ENCODE assay signal across 24 cellular contexts in genomic region chr18:58207520-58208152, GRCh38.
A peak's percentile ranks its signal among the peaks of the same experiment; 100 is the strongest.
DNase-seq lines count a peak whose midpoint lies in the region; ATAC-seq, FAIRE-seq and TF ChIP-seq lines count a peak whose summit lies in the region.
"Had no signal": no experiment of that assay in that cellular context is flagged by ENCODE, and none has a peak within 500 bp of the region (broad histone marks: within the 10 kb centered on the region; RNA-seq: fewer than 3 reads in every experiment).

No MANE protein-coding gene starts in this region.

- peaks cover 5% of the 10 kb centered on the region for H3K27me3 Mint-ChIP-seq in glutamatergic neuron (ENCODE audit: unreplicated experiment)
- H3K27me3 Mint-ChIP-seq: activated naive CD8-positive, alpha-beta T cell treated with anti-CD3 and anti-CD28 coated beads for 36 hours had no signal

- peak overlapping the region; percentile 28 for H3K27ac Mint-ChIP-seq in glutamatergic neuron (ENCODE audit: unreplicated experiment)
- H3K27ac Mint-ChIP-seq: activated naive CD8-positive, alpha-beta T cell treated with anti-CD3 and anti-CD28 coated beads for 36 hours; activated T-helper 2 cell treated with anti-CD3 and anti-CD28 coated beads, Interferon-gamma antibody, Interleukin-2, Interleukin-4, amounts not matched to agents 10 μg/mL and 5 μg/mL and 100 μg/mL, durations not matched to agents 14 hours and 24 hours and 36 hours; immature natural killer cell; natural killer cell treated with Interleukin-12 subunit alpha and Interleukin-12 subunit beta and Interleukin-15 and Interleukin-18, amount 100 ng/mL, for 72 hours had no signal

- ATAC-seq in A549, result no peak
- no peak for ATAC-seq in HCT116
- ATAC-seq in gastrocnemius medialis, result peak; percentile 36 to 49
- no peak for ATAC-seq in GM18858 (IDR thresholded peaks at IDR 0.05; ENCODE audit: unreplicated experiment)
- ATAC-seq: natural killer cell treated with Interleukin-12 subunit alpha and Interleukin-12 subunit beta and Interleukin-15 and Interleukin-18, amount 100 ng/mL, for 72 hours; upper lobe of right lung had no signal

- H3K4me1 ChIP-seq in A549 (peaks cover 28% of the 10 kb centered on the region), HCT116 (ENCODE audit: control insufficient read depth in 1 of 2, insufficient read depth in 2 of 2, low read length in 2 of 2) (peaks cover 21 to 25% of the 10 kb centered on the region in 2 experiments), gastrocnemius medialis (peaks cover 16 to 19% of the 10 kb centered on the region in 2 donors)
- H3K4me1 ChIP-seq: ascending aorta had no signal

- H3K4me3 ChIP-seq in A549, result no peak overlapping the region
- no peak overlapping the region for H3K4me3 ChIP-seq in HCT116 (replicated peaks in 1 of 2; ENCODE audit: low read depth in 1 of 2, low read length in 2 of 2)
- no peak overlapping the region for H3K4me3 ChIP-seq in gastrocnemius medialis
- H3K4me3 ChIP-seq: ascending aorta, hepatocyte, ovary, upper lobe of right lung had no signal

- no peak for TF ChIP-seq POLR2A in A549 (IDR thresholded peaks at IDR 0.05; ENCODE audit: low read length)
- TF ChIP-seq POLR2A in HCT116 (IDR thresholded peaks at IDR 0.05; ENCODE audit: borderline replicate concordance, extremely low read depth, insufficient read depth, insufficient read length), result no peak
- no peak for TF ChIP-seq POLR2A in gastrocnemius medialis (IDR thresholded peaks at IDR 0.05)

- in situ Hi-C loops in gastrocnemius medialis (cut with MboI; ENCODE audit: low sequenced_read_pairs in 4 of 4), result loop anchor here in 1 of 4 donors (25.0 kb wide), 1 partner anchor 280 kb away; no protein-coding TSS in a partner anchor

- peaks cover 4% of the 10 kb centered on the region for H3K9me3 Mint-ChIP-seq in glutamatergic neuron (ENCODE audit: unreplicated experiment)
- H3K9me3 Mint-ChIP-seq: activated naive CD8-positive, alpha-beta T cell treated with anti-CD3 and anti-CD28 coated beads for 36 hours; activated T-helper 2 cell treated with anti-CD3 and anti-CD28 coated beads, Interferon-gamma antibody, Interleukin-2, Interleukin-4, amounts not matched to agents 10 μg/mL and 5 μg/mL and 100 μg/mL, durations not matched to agents 14 hours and 24 hours and 36 hours; immature natural killer cell; natural killer cell treated with Interleukin-12 subunit alpha and Interleukin-12 subunit beta and Interleukin-15 and Interleukin-18, amount 100 ng/mL, for 72 hours had no signal

- intact Hi-C loops in HCT116 (cut with micrococcal nuclease) (no loop called here), gastrocnemius medialis (cut with DNase I; ENCODE audit: low total_unique reads) (no loop called here)

- no peak for TF ChIP-seq RAD21 in A549 (conservative IDR thresholded peaks at IDR 0.05 in 1 of 2, IDR thresholded peaks at IDR 0.05 in 1 of 2)
- TF ChIP-seq RAD21 in HCT116 (IDR thresholded peaks at IDR 0.05; ENCODE audit: low read depth), result no peak

- H3K36me3 Mint-ChIP-seq in glutamatergic neuron (ENCODE audit: unreplicated experiment), result no peaks in the 10 kb centered on the region
- H3K36me3 Mint-ChIP-seq: activated naive CD8-positive, alpha-beta T cell treated with anti-CD3 and anti-CD28 coated beads for 36 hours; CD14-positive monocyte; immature natural killer cell; natural killer cell treated with Interleukin-12 subunit alpha and Interleukin-12 subunit beta and Interleukin-15 and Interleukin-18, amount 100 ng/mL, for 72 hours had no signal

- H3K4me2 ChIP-seq in A549 (peak overlapping the region; percentile 56; the same call in 1 of the 3 replicates), HCT116 (ENCODE audit: low read length) (peak overlapping the region; percentile 37; the same call in 1 of the 2 replicates)
- H3K4me2 ChIP-seq: hepatocyte had no signal

- H3K9me2 ChIP-seq in HCT116 (ENCODE audit: insufficient read depth), result no peaks in the 10 kb centered on the region

- RAD21 ChIA-PET in HCT116 (lab: Charles Lee; ENCODE audit: low non-redundant PET in 1 of 2, low total read pairs in 2 of 2, uncharacterized antibody in 2 of 2, unreplicated experiment in 2 of 2), result no interaction called here

- no peak for TF ChIP-seq EP300 in A549 (IDR thresholded peaks at IDR 0.05)

- H3K9ac ChIP-seq in HCT116 (ENCODE audit: low read length), result no peak overlapping the region

- H3K27ac ChIP-seq in A549 (no peak overlapping the region), HCT116 (ENCODE audit: low read depth, low read length) (no peak overlapping the region; the same call in 1 of the 2 replicates), gastrocnemius medialis (peak overlapping the region; percentile 33 to 76 (median 72))
- H3K27ac ChIP-seq: ascending aorta, hepatocyte, HL-60, ovary had no signal

- no peak overlapping the region for H3K4me3 Mint-ChIP-seq in glutamatergic neuron (ENCODE audit: unreplicated experiment)
- H3K4me3 Mint-ChIP-seq: activated naive CD8-positive, alpha-beta T cell treated with anti-CD3 and anti-CD28 coated beads for 36 hours; immature natural killer cell; natural killer cell treated with Interleukin-12 subunit alpha and Interleukin-12 subunit beta and Interleukin-15 and Interleukin-18, amount 100 ng/mL, for 72 hours had no signal

- no peak for DNase-seq in A549 (ENCODE audit: low read depth in 1 of 2, low spot score in 1 of 2)
- DNase-seq in HCT116 (ENCODE audit: low read depth, low spot score), result no peak
- DNase-seq in glutamatergic neuron, result no peak
- no peak for DNase-seq in gastrocnemius medialis
- DNase-seq in GOT3 (lab: John Stamatoyannopoulos, UW), result no peak
- DNase-seq in activated gamma-delta T cell treated with Interleukin-2 at 50 U/mL for 16 hours, result no peak
- DNase-seq in NCI-H1930 (lab: John Stamatoyannopoulos, UW), result no peak
- DNase-seq: activated CD4-positive, alpha-beta T cell treated with anti-CD3 and anti-CD28 coated beads, Interleukin-2, amount 50 U/mL, for 48 hours; activated CD8-positive, alpha-beta memory T cell treated with anti-CD3 and anti-CD28 coated beads, Interleukin-2, amount 50 U/mL, for 48 hours; activated naive CD8-positive, alpha-beta T cell treated with anti-CD3 and anti-CD28 coated beads for 36 hours; immature natural killer cell; NCI-H1092; NCI-H2029; ovary; SW 1271; T1000; upper lobe of right lung had no signal

- no TSS peak for BruUV-seq in HCT116 (replicated peaks; lab: Mats Ljungman, UMichigan)

- 86% methylated on average over 5 of the region's 5 CpGs for WGBS in A549 (ENCODE audit: missing lambda C conversion rate)

- peaks cover 31% of the 10 kb centered on the region for H3K4me1 Mint-ChIP-seq in glutamatergic neuron (ENCODE audit: low read depth, unreplicated experiment)

- no peak for TF ChIP-seq CTCF in A549 (IDR thresholded peaks at IDR 0.05)
- no peak for TF ChIP-seq CTCF in HCT116 (IDR thresholded peaks at IDR 0.05 in 2 of 3, conservative IDR thresholded peaks at IDR 0.05 in 1 of 3; ENCODE audit: borderline replicate concordance in 1 of 3, insufficient read depth in 1 of 3, low read depth in 2 of 3, low read length in 2 of 3)
- no peak for TF ChIP-seq CTCF in glutamatergic neuron (IDR thresholded peaks at IDR 0.05; ENCODE audit: partially characterized antibody, unreplicated experiment)
- TF ChIP-seq CTCF in gastrocnemius medialis (IDR thresholded peaks at IDR 0.05 in 4 of 5, conservative IDR thresholded peaks at IDR 0.05 in 1 of 5), result no peak

- CTCF ChIA-PET in A549 (lab: Yijun Ruan, JAX) (no interaction called here), HCT116 (lab: Charles Lee) (no interaction called here)

- H3K27me3 ChIP-seq in HCT116 (ENCODE audit: insufficient read depth, low read length) (no peaks in the 10 kb centered on the region), gastrocnemius medialis (no peaks in the 10 kb centered on the region)
- H3K27me3 ChIP-seq: ascending aorta, hepatocyte, ovary, upper lobe of right lung had no signal

- no peak overlapping the region for H2AFZ ChIP-seq in HCT116 (ENCODE audit: low read depth, low read length, poor library complexity, severe bottlenecking)
- H2AFZ ChIP-seq: hepatocyte had no signal

- POLR2A ChIA-PET in A549 (lab: Yijun Ruan, JAX) (no interaction called here), HCT116 (lab: Charles Lee) (interaction anchor here (1.3 kb wide), 1 partner anchor 14 kb away, joined by 4 read pairs; no protein-coding TSS in a partner anchor)

- H3K79me2 ChIP-seq in HCT116 (ENCODE audit: insufficient read depth, low read length), result no peaks in the 10 kb centered on the region

- H4K20me1 ChIP-seq in HCT116 (ENCODE audit: insufficient read depth), result no peaks in the 10 kb centered on the region

- no peak for FAIRE-seq in A549 (lab: Jason Lieb, UNC)

- H3K36me3 ChIP-seq in HCT116 (ENCODE audit: control insufficient read depth in 1 of 2, insufficient read depth in 2 of 2, low read length in 2 of 2) (no peaks in the 10 kb centered on the region), gastrocnemius medialis (no peaks in the 10 kb centered on the region)
- H3K36me3 ChIP-seq: ascending aorta, ovary, upper lobe of right lung had no signal

- H3K9me3 ChIP-seq in A549 (no peaks in the 10 kb centered on the region), HCT116 (ENCODE audit: control insufficient read depth in 1 of 2, insufficient read depth in 1 of 2, low read depth in 1 of 2, low read length in 2 of 2) (no peaks in the 10 kb centered on the region), gastrocnemius medialis (no peaks in the 10 kb centered on the region)
- H3K9me3 ChIP-seq: ascending aorta, ovary, upper lobe of right lung had no signal

TF ChIP-seq in A549, 52 proteins besides CTCF, POLR2A, EP300 and RAD21 (continues in another document):
- TF ChIP-seq E2F6 (IDR thresholded peaks at IDR 0.05; ENCODE audit: borderline replicate concordance, low read depth), result no peak

TF ChIP-seq in HCT116, 20 proteins besides CTCF, POLR2A, EP300 and RAD21:
- TF ChIP-seq ZNF274 (IDR thresholded peaks at IDR 0.05; ENCODE audit: low read depth, low read length), result no peak
- TF ChIP-seq SIN3A (IDR thresholded peaks at IDR 0.05; ENCODE audit: low read depth), result no peak
- no peak for TF ChIP-seq JUND (IDR thresholded peaks at IDR 0.05)
- TF ChIP-seq SRF (IDR thresholded peaks at IDR 0.05; ENCODE audit: low read depth), result no peak
- no peak for TF ChIP-seq POLR2AphosphoS5 (IDR thresholded peaks at IDR 0.05; ENCODE audit: low read depth, low read length)
- TF ChIP-seq SP1 (IDR thresholded peaks at IDR 0.05; ENCODE audit: low read depth), result no peak
- TF ChIP-seq EZH2 (IDR thresholded peaks at IDR 0.05), result no peak

Comparison
In these comparisons a context has a peak if more than half of its experiments do, and no peak if none do; other contexts are left out.
1. ATAC-seq: peak in gastrocnemius medialis (2 of 2); none in A549 (0 of 2), HCT116 (single experiment) and GM18858 (single experiment).
2. H3K27ac ChIP-seq: peak in gastrocnemius medialis (4 of 4); none in A549 (0 of 2) and HCT116 (single experiment).